ENCODE assay signal across 12 cellular contexts in the genomic region with DNA sequence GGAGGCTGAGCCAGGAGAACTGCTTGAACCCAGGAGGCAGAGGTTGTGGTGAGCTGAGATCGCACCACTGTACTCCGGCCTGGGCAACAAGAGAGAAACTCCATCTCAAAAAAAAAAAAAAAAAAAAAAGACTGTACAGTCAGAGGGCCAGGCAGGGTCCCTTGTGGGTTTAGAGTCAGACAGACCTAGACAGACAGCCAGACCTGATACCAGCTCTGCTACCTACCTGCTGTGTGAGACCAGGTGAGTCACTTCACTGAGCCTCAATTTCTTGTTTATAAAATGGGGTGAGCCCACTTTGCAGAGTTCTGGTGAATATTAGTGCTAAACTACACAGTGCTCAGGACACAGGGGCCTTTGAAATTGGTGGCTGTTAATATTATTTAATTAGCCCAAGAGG. TPM values are rescaled to one million over a fixed set of nuclear protein-coding genes. Genes with fewer than 3 reads are reported as not detected.
DNase-seq lines count a peak whose midpoint lies in the region; ATAC-seq, FAIRE-seq and TF ChIP-seq lines count a peak whose summit lies in the region.
"Had no signal": no experiment of that assay in that cellular context is flagged by ENCODE, and none has a peak within 500 bp of the region (broad histone marks: within the 10 kb centered on the region; RNA-seq: fewer than 3 reads in every experiment).

No MANE protein-coding gene starts in this region.

- peaks cover 82% of the 10 kb centered on the region for H3K4me1 Mint-ChIP-seq in activated T-cell treated with anti-CD3 and anti-CD28 coated beads, Interleukin-2, amount 50 U/mL, for 4 hours (ENCODE audit: low read depth)
- H3K4me1 Mint-ChIP-seq in stimulated activated effector memory CD8-positive, alpha-beta T cell treated with anti-CD3 and anti-CD28 coated beads, Interleukin-12 subunit alpha, Interleukin-12 subunit beta, amount 100 ng/mL, for 72 hours, result peaks cover 64% of the 10 kb centered on the region

- TF ChIP-seq CTCF in bronchial epithelial cell (IDR thresholded peaks at IDR 0.05; ENCODE audit: insufficient read depth, low read length, severe bottlenecking), result no peak

- H3K36me3 ChIP-seq in bronchial epithelial cell (ENCODE audit: control insufficient read depth, insufficient read depth, low read length), result peaks cover 6% of the 10 kb centered on the region
- H3K36me3 ChIP-seq: thoracic aorta had no signal

- no peaks in the 10 kb centered on the region for H3K9me3 Mint-ChIP-seq in activated T-cell treated with anti-CD3 and anti-CD28 coated beads, Interleukin-2, amount 50 U/mL, for 4 hours
- H3K9me3 Mint-ChIP-seq in stimulated activated effector memory CD8-positive, alpha-beta T cell treated with anti-CD3 and anti-CD28 coated beads, Interleukin-12 subunit alpha, Interleukin-12 subunit beta, amount 100 ng/mL, for 72 hours, result no peaks in the 10 kb centered on the region
- H3K9me3 Mint-ChIP-seq: brain had no signal

- DNase-seq in activated T-cell treated with anti-CD3 and anti-CD28 coated beads, Interleukin-2, amount 50 U/mL, for 4 hours, result no peak
- no peak for DNase-seq in activated T-cell treated with anti-CD3 and anti-CD28 coated beads, Interleukin-2, amount 50 U/mL, for 1 hour
- DNase-seq in NCI-H2029 (lab: John Stamatoyannopoulos, UW) (peak; percentile 36), bronchial epithelial cell (ENCODE audit: low read depth) (peak; percentile 51), NCI-H748 (lab: John Stamatoyannopoulos, UW; ENCODE audit: unreplicated experiment) (no peak), iPS-NIHi7 (ENCODE audit: extremely low spot score) (no peak)
- no peak for DNase-seq in stimulated activated effector memory CD8-positive, alpha-beta T cell treated with anti-CD3 and anti-CD28 coated beads, Interleukin-12 subunit alpha, Interleukin-12 subunit beta, amount 100 ng/mL, for 72 hours (ENCODE audit: low spot score in 2 of 2)
- DNase-seq: NCI-H2081; stimulated activated CD4-positive, alpha-beta T cell treated with anti-CD3 and anti-CD28 coated beads, Interleukin-15, amount 100 ng/mL, for 24 hours had no signal

- H3K27ac Mint-ChIP-seq in stimulated activated effector memory CD8-positive, alpha-beta T cell treated with anti-CD3 and anti-CD28 coated beads, Interleukin-12 subunit alpha, Interleukin-12 subunit beta, amount 100 ng/mL, for 72 hours, result peak overlapping the region; percentile 94
- H3K27ac Mint-ChIP-seq: brain had no signal

- no peak overlapping the region for H3K4me3 Mint-ChIP-seq in activated T-cell treated with anti-CD3 and anti-CD28 coated beads, Interleukin-2, amount 50 U/mL, for 4 hours
- peak overlapping the region; percentile 55 for H3K4me3 Mint-ChIP-seq in stimulated activated effector memory CD8-positive, alpha-beta T cell treated with anti-CD3 and anti-CD28 coated beads, Interleukin-12 subunit alpha, Interleukin-12 subunit beta, amount 100 ng/mL, for 72 hours
- H3K4me3 Mint-ChIP-seq: brain had no signal

- peaks cover 26% of the 10 kb centered on the region for H3K36me3 Mint-ChIP-seq in activated T-cell treated with anti-CD3 and anti-CD28 coated beads, Interleukin-2, amount 50 U/mL, for 4 hours (ENCODE audit: insufficient read depth)
- peaks cover 63% of the 10 kb centered on the region for H3K36me3 Mint-ChIP-seq in stimulated activated effector memory CD8-positive, alpha-beta T cell treated with anti-CD3 and anti-CD28 coated beads, Interleukin-12 subunit alpha, Interleukin-12 subunit beta, amount 100 ng/mL, for 72 hours
- H3K36me3 Mint-ChIP-seq: brain had no signal

- peak; percentile 9 to 25 for ATAC-seq in activated T-cell treated with anti-CD3 and anti-CD28 coated beads, Interleukin-2, amount 50 U/mL, for 4 hours
- ATAC-seq in stimulated activated effector memory CD8-positive, alpha-beta T cell treated with anti-CD3 and anti-CD28 coated beads, Interleukin-12 subunit alpha, Interleukin-12 subunit beta, amount 100 ng/mL, for 72 hours, result no peak
- ATAC-seq in GM18867 (IDR thresholded peaks at IDR 0.05; ENCODE audit: unreplicated experiment), result no peak

- H3K27me3 ChIP-seq in bronchial epithelial cell (ENCODE audit: control insufficient read depth, insufficient read depth, low read length), result no peaks in the 10 kb centered on the region

- FAIRE-seq in bronchial epithelial cell (lab: Jason Lieb, UNC), result no peak

- H3K27me3 Mint-ChIP-seq in activated T-cell treated with anti-CD3 and anti-CD28 coated beads, Interleukin-2, amount 50 U/mL, for 4 hours (ENCODE audit: low read depth), result no peaks in the 10 kb centered on the region

- H3K4me3 ChIP-seq in bronchial epithelial cell (ENCODE audit: low read depth, low read length), result no peak overlapping the region
- H3K4me3 ChIP-seq: thoracic aorta had no signal

RNA-seq across cellular contexts. Expression of a gene that starts 19.7 kb away (rescaled TPM):
- total RNA-seq in activated T-cell treated with anti-CD3 and anti-CD28 coated beads, Interleukin-2, amount 50 U/mL, for 4 hours, result 10 to 100 TPM; 30.4 to 40.6 (median 32.5) TPM
- 1.8 and 5.8 TPM in 2 replicates for total RNA-seq in bronchial epithelial cell

RNA-seq across cellular contexts. Expression of a gene that starts 42.8 kb away (rescaled TPM):
- total RNA-seq in activated T-cell treated with anti-CD3 and anti-CD28 coated beads, Interleukin-2, amount 50 U/mL, for 4 hours, result 10 to 100 TPM; 48.4 to 57.2 (median 49.1) TPM
- 98.8 and 118 TPM in 2 replicates for total RNA-seq in bronchial epithelial cell

Comparison
In these comparisons a context has a peak if more than half of its experiments do, and no peak if none do; other contexts are left out.
1. ATAC-seq: peak in activated T-cell treated with anti-CD3 and anti-CD28 coated beads, Interleukin-2, amount 50 U/mL, for 4 hours (2 of 2); none in stimulated activated effector memory CD8-positive, alpha-beta T cell treated with anti-CD3 and anti-CD28 coated beads, Interleukin-12 subunit alpha, Interleukin-12 subunit beta, amount 100 ng/mL, for 72 hours (single experiment) and GM18867 (single experiment).
2. DNase-seq: peak in NCI-H2029 (single experiment) and bronchial epithelial cell (single experiment); none in activated T-cell treated with anti-CD3 and anti-CD28 coated beads, Interleukin-2, amount 50 U/mL, for 4 hours (single experiment), activated T-cell treated with anti-CD3 and anti-CD28 coated beads, Interleukin-2, amount 50 U/mL, for 1 hour (single experiment), stimulated activated effector memory CD8-positive, alpha-beta T cell treated with anti-CD3 and anti-CD28 coated beads, Interleukin-12 subunit alpha, Interleukin-12 subunit beta, amount 100 ng/mL, for 72 hours (0 of 2), NCI-H748 (single experiment) and iPS-NIHi7 (single experiment).